In genomic region chr10:104267721-104268690, GRCh38 we compare ENCODE assay signal across 8 cellular contexts. TPM values are rescaled to one million over a fixed set of nuclear protein-coding genes. Genes with fewer than 3 reads are reported as not detected.
A peak's percentile ranks its signal among the peaks of the same experiment; 100 is the strongest.
DNase-seq lines count a peak whose midpoint lies in the region; ATAC-seq and TF ChIP-seq lines count a peak whose summit lies in the region.

No MANE protein-coding gene starts in this region.

- H3K36me3 Mint-ChIP-seq in CD14-positive monocyte, result peaks cover 40 to 45% of the 10 kb centered on the region in 2 donors
- peaks cover 57% of the 10 kb centered on the region for H3K36me3 Mint-ChIP-seq in stimulated activated naive CD8-positive, alpha-beta T cell treated with anti-CD3 and anti-CD28 coated beads, Interleukin-15, Interleukin-2, amounts not matched to agents 100 ng/mL and 50 ng/mL, for 24 hours (ENCODE audit: low read depth)

- H3K9me3 Mint-ChIP-seq in CD14-positive monocyte, result no peaks in the 10 kb centered on the region
- no peaks in the 10 kb centered on the region for H3K9me3 Mint-ChIP-seq in stimulated activated naive CD8-positive, alpha-beta T cell treated with anti-CD3 and anti-CD28 coated beads, Interleukin-15, Interleukin-2, amounts not matched to agents 100 ng/mL and 50 ng/mL, for 24 hours

- H3K27me3 Mint-ChIP-seq in CD14-positive monocyte (ENCODE audit: low read depth in 3 of 3), result no peaks in the 10 kb centered on the region
- no peaks in the 10 kb centered on the region for H3K27me3 Mint-ChIP-seq in stimulated activated naive CD8-positive, alpha-beta T cell treated with anti-CD3 and anti-CD28 coated beads, Interleukin-15, Interleukin-2, amounts not matched to agents 100 ng/mL and 50 ng/mL, for 24 hours

- H3K27ac Mint-ChIP-seq in CD14-positive monocyte, result peak overlapping the region; percentile 90 to 97 (median 93)
- H3K27ac Mint-ChIP-seq in stimulated activated naive CD8-positive, alpha-beta T cell treated with anti-CD3 and anti-CD28 coated beads, Interleukin-15, Interleukin-2, amounts not matched to agents 100 ng/mL and 50 ng/mL, for 24 hours, result peak overlapping the region; percentile 93

- H3K27me3 ChIP-seq in HUES64 (ENCODE audit: insufficient read depth, low read length), result no peaks in the 10 kb centered on the region
- H3K27me3 ChIP-seq in layer of hippocampus (ENCODE audit: control insufficient read depth, insufficient read depth, low read length), result no peaks in the 10 kb centered on the region

- WGBS in HUES64, result 67% methylated on average over 23 of the region's 23 CpGs
- WGBS in adipose tissue, 3 donors, result 60 to 61% (median 61%) methylated on average over 23 of the region's 23 CpGs

- H3K4me3 ChIP-seq in HUES64 (ENCODE audit: low read length), result peak overlapping the region; percentile 99

- no peaks in the 10 kb centered on the region for H3K4me1 ChIP-seq in HUES64 (ENCODE audit: insufficient read depth, low read length)

- DNase-seq in CD14-positive monocyte (ENCODE audit: low spot score) (no peak), GOT3 (lab: John Stamatoyannopoulos, UW) (no peak), NCI-H2171 treated with DMSO at 0.1 percent for 48 hours (lab: John Stamatoyannopoulos, UW) (no peak)

- no peak for TF ChIP-seq CTCF in CD14-positive monocyte (IDR thresholded peaks at IDR 0.05)

- no peaks in the 10 kb centered on the region for H3K9me3 ChIP-seq in HUES64 (ENCODE audit: insufficient read depth, low read depth, low read length)

- peak overlapping the region; percentile 83 to 88 for H3K4me3 Mint-ChIP-seq in CD14-positive monocyte
- H3K4me3 Mint-ChIP-seq in stimulated activated naive CD8-positive, alpha-beta T cell treated with anti-CD3 and anti-CD28 coated beads, Interleukin-15, Interleukin-2, amounts not matched to agents 100 ng/mL and 50 ng/mL, for 24 hours, result peak overlapping the region; percentile 85

- intact Hi-C loops in CD14-positive monocyte (cut with micrococcal nuclease), result loop anchor here in 1 of 2 donors (5.0 to 10.0 kb wide), 2 partner anchors 36 to 353 kb away; partner anchors contain the start of genes CFAP43 and STN1

- H3K9ac ChIP-seq in HUES64 (ENCODE audit: low read depth, low read length), result peak overlapping the region; percentile 98

- peaks cover 24% of the 10 kb centered on the region for H3K4me1 Mint-ChIP-seq in CD14-positive monocyte
- H3K4me1 Mint-ChIP-seq in stimulated activated naive CD8-positive, alpha-beta T cell treated with anti-CD3 and anti-CD28 coated beads, Interleukin-15, Interleukin-2, amounts not matched to agents 100 ng/mL and 50 ng/mL, for 24 hours (ENCODE audit: low read depth), result peaks cover 61% of the 10 kb centered on the region

- peak overlapping the region; percentile 92 for H3K27ac ChIP-seq in HUES64 (ENCODE audit: low read depth, low read length)
- H3K27ac ChIP-seq in adipose tissue (ENCODE audit: low read depth, low read length), result peak overlapping the region; percentile 81
- H3K27ac ChIP-seq in layer of hippocampus (ENCODE audit: low read depth, low read length), result peak overlapping the region; percentile 78

- H3K36me3 ChIP-seq in HUES64 (ENCODE audit: insufficient read depth, low read length), result peaks cover 48% of the 10 kb centered on the region

- ATAC-seq in HG03025 (IDR thresholded peaks at IDR 0.05; ENCODE audit: low FRiP score, unreplicated experiment), result no peak

RNA-seq across cellular contexts. Expression of gene GSTO2, which starts 1.0 kb away (rescaled TPM):
- polyA plus RNA-seq in CD14-positive monocyte, result under 1 TPM in 1 of 2 donors, not detected in 1; 0.26 TPM
- 3.7 TPM for polyA plus RNA-seq in HUES64 (2013, experiment 1 of 2)
- polyA plus RNA-seq in HUES64 (2013, experiment 2 of 2), result 6.6 TPM
- polyA plus RNA-seq in adipose tissue, result 10 to 100 TPM in 1 of 3 donors, 1 to 10 TPM in 1, under 1 TPM in 1; 0.56 to 14.9 (median 2.1) TPM

RNA-seq across cellular contexts. Expression of gene GSTO1, which starts 13.3 kb away (rescaled TPM):
- 100 to 1,000 TPM; 495 to 581 TPM for polyA plus RNA-seq in CD14-positive monocyte
- polyA plus RNA-seq in HUES64 (2013, experiment 1 of 2), result 111 TPM
- 122 TPM for polyA plus RNA-seq in HUES64 (2013, experiment 2 of 2)
- polyA plus RNA-seq in adipose tissue, result 100 to 1,000 TPM in 1 of 3 donors, 10 to 100 TPM in 2; 51.6 to 145 (median 71.4) TPM

RNA-seq across cellular contexts. Expression of gene CFAP43, which starts 35.8 kb away (rescaled TPM):
- polyA plus RNA-seq in CD14-positive monocyte, result under 1 TPM in 1 of 2 donors, not detected in 1; 0.06 TPM
- 0.35 TPM for polyA plus RNA-seq in HUES64 (2013, experiment 1 of 2)
- polyA plus RNA-seq in HUES64 (2013, experiment 2 of 2), result 0.44 TPM
- polyA plus RNA-seq in adipose tissue, result under 1 TPM in 2 of 3 donors, not detected in 1; 0.07 to 0.81 TPM
